8 cellular contexts compared by ENCODE assay signal in the genomic region with DNA sequence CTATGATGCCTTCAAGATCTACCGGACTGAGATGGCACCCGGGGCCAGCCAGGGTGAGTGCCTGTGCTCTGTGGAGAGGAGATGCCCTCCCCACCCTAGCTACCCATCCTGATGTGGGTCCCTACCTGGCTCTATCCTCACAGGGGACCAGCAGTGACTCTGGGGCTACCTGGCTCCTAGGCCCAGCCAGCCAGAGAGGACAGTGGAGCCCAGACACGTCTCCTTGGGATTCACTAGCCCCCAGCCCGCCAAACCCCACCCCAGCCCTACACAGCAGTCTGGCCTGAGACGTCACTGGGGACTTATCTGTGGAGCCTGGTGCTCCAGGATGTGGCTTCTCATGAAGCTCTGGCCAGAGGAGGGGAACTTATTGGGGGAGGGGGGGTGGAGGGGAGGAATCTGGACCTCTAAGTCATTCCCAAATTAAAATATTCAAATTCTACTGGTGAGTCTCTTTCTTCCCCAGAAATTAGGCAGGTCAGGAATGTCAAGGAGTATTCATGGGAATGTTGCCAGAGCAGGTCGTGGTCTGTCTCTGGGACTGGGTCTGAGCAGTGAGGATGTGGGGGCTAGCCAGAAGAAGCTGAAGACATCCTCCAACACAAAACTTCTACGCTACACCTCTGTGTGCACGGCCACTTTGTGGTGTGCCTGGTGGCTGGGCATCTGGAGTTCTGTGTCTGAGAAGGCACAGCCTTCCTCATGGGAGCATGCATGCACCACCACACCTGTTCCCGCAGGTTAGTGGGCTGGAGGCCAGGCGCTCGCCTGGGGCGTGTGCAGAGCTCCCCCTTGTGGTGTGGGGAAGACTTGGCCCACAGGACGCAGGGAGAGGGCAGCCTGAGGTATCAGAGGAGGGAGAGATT. TPM values are rescaled to one million over a fixed set of nuclear protein-coding genes. Genes with fewer than 3 reads are reported as not detected.
A peak's percentile ranks its signal among the peaks of the same experiment; 100 is the strongest.
DNase-seq lines count a peak whose midpoint lies in the region; ATAC-seq, FAIRE-seq and TF ChIP-seq lines count a peak whose summit lies in the region.

No MANE protein-coding gene starts in this region.

- FAIRE-seq in GM19239 (lab: Jason Lieb, UNC): peak; percentile 81

- no peaks in the 10 kb centered on the region for H3K9me3 ChIP-seq in neural cell (ENCODE audit: low read length)
- H3K9me3 ChIP-seq in suprapubic skin: no peaks in the 10 kb centered on the region

- H3K27me3 ChIP-seq in neural cell (ENCODE audit: insufficient read depth, low read depth, low read length) (no peaks in the 10 kb centered on the region), suprapubic skin (peaks cover 7% of the 10 kb centered on the region)

- no peak for ATAC-seq in GM19035 (IDR thresholded peaks at IDR 0.05; ENCODE audit: unreplicated experiment)

- peak; percentile 21 for TF ChIP-seq RAD21 in neural cell (conservative IDR thresholded peaks at IDR 0.05)

- 39% methylated on average over 5 of the region's 13 CpGs for WGBS in suprapubic skin

- no peak overlapping the region for H2AFZ ChIP-seq in neural cell (ENCODE audit: low read depth, low read length)

- DNase-seq in AG08395 (ENCODE audit: low spot score): peak; percentile 74
- peak; percentile 83 for DNase-seq in GM19239 (ENCODE audit: insufficient read length, low spot score)
- peak; percentile 56 to 80 for DNase-seq in NCI-H524 (lab: John Stamatoyannopoulos, UW)
- DNase-seq in activated CD8-positive, alpha-beta memory T cell treated with anti-CD3 and anti-CD28 coated beads for 48 hours (ENCODE audit: low read depth in 2 of 3, low spot score in 2 of 3): peak; percentile 14 to 47 (median 35)
- DNase-seq in epithelial cell of esophagus (ENCODE audit: low read depth): peak; percentile 78
- no peak for DNase-seq in suprapubic skin (ENCODE audit: low spot score in 2 of 2)

- H3K4me2 ChIP-seq in neural cell (ENCODE audit: low read length): no peak overlapping the region

- no peak overlapping the region for H3K9ac ChIP-seq in neural cell (ENCODE audit: low read length)

- no peak for TF ChIP-seq POLR2A in suprapubic skin (IDR thresholded peaks at IDR 0.05)

- H4K20me1 ChIP-seq in neural cell (ENCODE audit: insufficient read depth): no peaks in the 10 kb centered on the region

- H3K27ac ChIP-seq in neural cell (ENCODE audit: low read length): no peak overlapping the region
- no peak overlapping the region for H3K27ac ChIP-seq in suprapubic skin

- TF ChIP-seq EP300 in neural cell (conservative IDR thresholded peaks at IDR 0.05; ENCODE audit: poor library complexity, severe bottlenecking) (no peak), suprapubic skin (IDR thresholded peaks at IDR 0.05) (no peak)

- H3K9me2 ChIP-seq in neural cell (ENCODE audit: insufficient read depth, low read length): no peaks in the 10 kb centered on the region

- H3K36me3 ChIP-seq in neural cell (ENCODE audit: insufficient read depth, low read length) (no peaks in the 10 kb centered on the region), suprapubic skin (no peaks in the 10 kb centered on the region)

- TF ChIP-seq CTCF in epithelial cell of esophagus (IDR thresholded peaks at IDR 0.05; ENCODE audit: insufficient read depth, low read depth, low read length, missing control alignments) (peak; percentile 98), neural cell (IDR thresholded peaks at IDR 0.05; ENCODE audit: poor library complexity, severe bottlenecking) (peak; percentile 37), suprapubic skin (IDR thresholded peaks at IDR 0.05) (peak; percentile 84 to 87)

- H3K4me1 ChIP-seq in suprapubic skin: peaks cover 12% of the 10 kb centered on the region

- H3F3A ChIP-seq in neural cell (ENCODE audit: insufficient read depth, low read length, poor library complexity, severe bottlenecking): no peaks in the 10 kb centered on the region

- H3K4me3 ChIP-seq in epithelial cell of esophagus (ENCODE audit: low read length) (no peak overlapping the region), neural cell (ENCODE audit: low read length) (no peak overlapping the region), suprapubic skin (no peak overlapping the region)

- H3K79me2 ChIP-seq in neural cell (replicated peaks; ENCODE audit: insufficient read depth, low read length): no peaks in the 10 kb centered on the region

TF ChIP-seq in neural cell, 6 proteins besides CTCF, POLR2A, EP300 and RAD21:
- TF ChIP-seq MXI1 (conservative IDR thresholded peaks at IDR 0.05; ENCODE audit: poor library complexity, severe bottlenecking) (no peak), POLR2AphosphoS5 (IDR thresholded peaks at IDR 0.05) (no peak), EZH2 (IDR thresholded peaks at IDR 0.05; ENCODE audit: borderline replicate concordance, insufficient read depth, low read length, poor library complexity, severe bottlenecking) (no peak), SMC3 (conservative IDR thresholded peaks at IDR 0.05; ENCODE audit: poor library complexity) (no peak), TAF1 (IDR thresholded peaks at IDR 0.05; ENCODE audit: low read depth) (no peak)
- TF ChIP-seq, protein P1, sequence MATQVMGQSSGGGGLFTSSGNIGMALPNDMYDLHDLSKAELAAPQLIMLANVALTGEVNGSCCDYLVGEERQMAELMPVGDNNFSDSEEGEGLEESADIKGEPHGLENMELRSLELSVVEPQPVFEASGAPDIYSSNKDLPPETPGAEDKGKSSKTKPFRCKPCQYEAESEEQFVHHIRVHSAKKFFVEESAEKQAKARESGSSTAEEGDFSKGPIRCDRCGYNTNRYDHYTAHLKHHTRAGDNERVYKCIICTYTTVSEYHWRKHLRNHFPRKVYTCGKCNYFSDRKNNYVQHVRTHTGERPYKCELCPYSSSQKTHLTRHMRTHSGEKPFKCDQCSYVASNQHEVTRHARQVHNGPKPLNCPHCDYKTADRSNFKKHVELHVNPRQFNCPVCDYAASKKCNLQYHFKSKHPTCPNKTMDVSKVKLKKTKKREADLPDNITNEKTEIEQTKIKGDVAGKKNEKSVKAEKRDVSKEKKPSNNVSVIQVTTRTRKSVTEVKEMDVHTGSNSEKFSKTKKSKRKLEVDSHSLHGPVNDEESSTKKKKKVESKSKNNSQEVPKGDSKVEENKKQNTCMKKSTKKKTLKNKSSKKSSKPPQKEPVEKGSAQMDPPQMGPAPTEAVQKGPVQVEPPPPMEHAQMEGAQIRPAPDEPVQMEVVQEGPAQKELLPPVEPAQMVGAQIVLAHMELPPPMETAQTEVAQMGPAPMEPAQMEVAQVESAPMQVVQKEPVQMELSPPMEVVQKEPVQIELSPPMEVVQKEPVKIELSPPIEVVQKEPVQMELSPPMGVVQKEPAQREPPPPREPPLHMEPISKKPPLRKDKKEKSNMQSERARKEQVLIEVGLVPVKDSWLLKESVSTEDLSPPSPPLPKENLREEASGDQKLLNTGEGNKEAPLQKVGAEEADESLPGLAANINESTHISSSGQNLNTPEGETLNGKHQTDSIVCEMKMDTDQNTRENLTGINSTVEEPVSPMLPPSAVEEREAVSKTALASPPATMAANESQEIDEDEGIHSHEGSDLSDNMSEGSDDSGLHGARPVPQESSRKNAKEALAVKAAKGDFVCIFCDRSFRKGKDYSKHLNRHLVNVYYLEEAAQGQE (IDR thresholded peaks at IDR 0.05; ENCODE audit: borderline replicate concordance): no peak

RNA-seq across cellular contexts. Expression of a gene that starts 2.7 kb away (rescaled TPM):
- polyA plus RNA-seq in neural cell: not detected in 2 replicates
- not detected in 2 replicates for polyA minus RNA-seq in neural cell
- under 1 TPM in 1 of 4 donors, not detected in 3; 0.76 TPM for total RNA-seq in suprapubic skin

RNA-seq across cellular contexts. Expression of a gene that starts 7.0 kb away (rescaled TPM):
- not detected in 2 replicates for polyA plus RNA-seq in neural cell
- not detected in 2 replicates for polyA minus RNA-seq in neural cell
- total RNA-seq in suprapubic skin: 1 to 10 TPM in 1 of 4 donors, under 1 TPM in 1, not detected in 2; 0.68 to 1.2 TPM

RNA-seq across cellular contexts. Expression of a gene that starts 14.6 kb away (rescaled TPM):
- 0.48 and 0.92 TPM in 2 replicates for polyA plus RNA-seq in neural cell
- 1.3 and 1.5 TPM in 2 replicates for polyA minus RNA-seq in neural cell
- total RNA-seq in suprapubic skin: 10 to 100 TPM; 63.0 to 74.0 (median 64.8) TPM

RNA-seq across cellular contexts. Expression of a gene that starts 26.9 kb away (rescaled TPM):
- 182 and 201 TPM in 2 replicates for polyA plus RNA-seq in neural cell
- 136 and 168 TPM in 2 replicates for polyA minus RNA-seq in neural cell
- 10 to 100 TPM; 15.4 to 67.6 (median 22.5) TPM for total RNA-seq in suprapubic skin

RNA-seq across cellular contexts. Expression of a gene that starts 28.5 kb away (rescaled TPM):
- polyA plus RNA-seq in neural cell: not detected in 2 replicates
- polyA minus RNA-seq in neural cell: not detected in 2 replicates
- total RNA-seq in suprapubic skin: not detected

Comparison
In these comparisons a context has a peak if more than half of its experiments do, and no peak if none do; other contexts are left out.
1. DNase-seq: peak in AG08395 (single experiment), GM19239 (single experiment), NCI-H524 (2 of 2), activated CD8-positive, alpha-beta memory T cell treated with anti-CD3 and anti-CD28 coated beads for 48 hours (3 of 3) and epithelial cell of esophagus (single experiment); none in suprapubic skin (0 of 2).
2. CTCF ChIP-seq: peak in every context shown above with its lines; median percentile 98 in epithelial cell of esophagus; 86 in suprapubic skin; 37 in neural cell.